ENCODE assay signal across 8 cellular contexts in the genomic region with DNA sequence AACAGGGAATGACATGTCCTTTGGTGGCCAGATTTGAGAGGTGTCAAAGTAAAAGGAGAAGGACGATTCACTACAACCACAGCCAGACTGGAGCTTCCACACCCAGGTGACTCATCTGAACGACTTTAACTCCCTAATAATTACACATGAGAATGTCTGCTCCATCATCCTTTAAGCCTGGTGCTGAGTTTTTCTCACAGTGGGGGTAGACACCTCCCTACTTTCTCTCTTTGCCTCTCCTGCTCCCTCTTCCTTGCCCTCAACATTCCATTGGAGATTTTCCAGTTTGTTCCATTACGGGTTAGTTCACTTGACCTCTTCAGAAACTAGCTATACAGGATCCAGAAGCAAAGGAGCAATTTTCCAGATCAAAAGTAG.
DNase-seq lines count a peak whose midpoint lies in the region; ATAC-seq, FAIRE-seq and TF ChIP-seq lines count a peak whose summit lies in the region.

No MANE protein-coding gene starts in this region.

- H3K27me3 ChIP-seq in HepG2 (ENCODE audit: control insufficient read depth in 1 of 2, insufficient read depth in 2 of 2, low read length in 2 of 2) (no peaks in the 10 kb centered on the region), right lobe of liver (no peaks in the 10 kb centered on the region), K562 (ENCODE audit: control insufficient read depth in 2 of 2, insufficient read depth in 2 of 2, low read length in 2 of 2) (no peaks in the 10 kb centered on the region), mesenchymal stem cell (ENCODE audit: control insufficient read depth in 1 of 2, insufficient read depth in 1 of 2, low read length in 2 of 2) (peaks cover 0 to 3% of the 10 kb centered on the region in 2 experiments), aorta (ENCODE audit: control insufficient read depth in 1 of 2, insufficient read depth in 2 of 2, low read length in 1 of 2) (no peaks in the 10 kb centered on the region)

- H2AFZ ChIP-seq in HepG2 (ENCODE audit: low read length) (no peak overlapping the region), K562 (ENCODE audit: low read depth, low read length) (no peak overlapping the region), mesenchymal stem cell (ENCODE audit: low read depth, low read length) (no peak overlapping the region)

- H4K8ac ChIP-seq in mesenchymal stem cell (ENCODE audit: low read length), result no peak overlapping the region

- no peak overlapping the region for H3K18ac ChIP-seq in mesenchymal stem cell (ENCODE audit: low read depth in 1 of 2, low read length in 2 of 2)

- H3K23ac ChIP-seq in mesenchymal stem cell (ENCODE audit: low read length in 2 of 2), result no peak overlapping the region

- in situ Hi-C loops in HepG2 (cut with HindIII; ENCODE audit: extremely low pct_ligation_motif_present, low pct_unique_long_range_greater_than_20kb) (no loop called here), K562 (cut with MboI) (no loop called here)

- no peak overlapping the region for H3K4me3 ChIP-seq in HepG2 (replicated peaks in 1 of 3; ENCODE audit: insufficient read depth in 1 of 3, low read depth in 2 of 3, low read length in 3 of 3)
- H3K4me3 ChIP-seq in right lobe of liver, result no peak overlapping the region
- H3K4me3 ChIP-seq in K562, result no peak overlapping the region
- no peak overlapping the region for H3K4me3 ChIP-seq in mesenchymal stem cell (ENCODE audit: insufficient read depth in 1 of 2, low read depth in 1 of 2, low read length in 2 of 2)
- H3K4me3 ChIP-seq in aorta (ENCODE audit: low read length in 2 of 2), result no peak overlapping the region

- no peak overlapping the region for H3K4me3 Mint-ChIP-seq in WTC11

- no peak overlapping the region for H3K9ac ChIP-seq in HepG2 (ENCODE audit: insufficient read depth, low read depth, low read length)
- peak overlapping the region in 1 of 2 experiments; percentile 6; a peak in 1 of 4 replicates for H3K9ac ChIP-seq in K562 (ENCODE audit: insufficient read depth in 1 of 2, low read depth in 2 of 2, low read length in 2 of 2)
- no peak overlapping the region for H3K9ac ChIP-seq in mesenchymal stem cell (ENCODE audit: low read length)

- no peak overlapping the region for H2AK5ac ChIP-seq in mesenchymal stem cell (ENCODE audit: low read length, severe bottlenecking)

- H4K91ac ChIP-seq in mesenchymal stem cell (ENCODE audit: low read length), result no peak overlapping the region

- H3K79me1 ChIP-seq in mesenchymal stem cell (replicated peaks; ENCODE audit: low read length, poor library complexity, severe bottlenecking), result no peaks in the 10 kb centered on the region

- H3K27ac ChIP-seq in HepG2 (ENCODE audit: extremely low read length, insufficient read depth, low read length) (no peak overlapping the region), right lobe of liver (peak overlapping the region in 1 of 3 donors; percentile 65), K562 (ENCODE audit: extremely low read depth, low read depth, low read length) (peak overlapping the region; percentile 62), mesenchymal stem cell (ENCODE audit: low read length, poor library complexity, severe bottlenecking) (peak overlapping the region; percentile 88), aorta (ENCODE audit: low read depth in 1 of 2, low read length in 2 of 2) (peak overlapping the region; percentile 26 to 58)

- H3K27me3 Mint-ChIP-seq in WTC11 (ENCODE audit: low read depth), result no peaks in the 10 kb centered on the region

- TF ChIP-seq POLR2A in HepG2 (IDR thresholded peaks at IDR 0.05; ENCODE audit: insufficient read depth in 1 of 2, low read depth in 2 of 2, low read length in 2 of 2) (no peak), right lobe of liver (IDR thresholded peaks at IDR 0.05) (no peak), K562 (conservative IDR thresholded peaks at IDR 0.05) (no peak)

- POLR2A ChIA-PET in HepG2 (lab: Yijun Ruan, JAX), result no interaction called here
- POLR2A ChIA-PET in K562 (lab: Yijun Ruan, JAX), result interaction anchor here (0.6 to 5.8 kb wide), 16 partner anchors 8 to 1680 kb away, joined by 3 to 61 read pairs (median 3); no protein-coding TSS in a partner anchor
- POLR2A ChIA-PET in WTC11 (lab: Charles Lee), result no interaction called here

- H3K9me3 Mint-ChIP-seq in WTC11, result no peaks in the 10 kb centered on the region

- H3K79me2 ChIP-seq in HepG2 (ENCODE audit: insufficient read depth, low read length), result no peaks in the 10 kb centered on the region
- H3K79me2 ChIP-seq in K562 (ENCODE audit: control insufficient read depth, insufficient read depth, low read length), result peaks cover 66% of the 10 kb centered on the region

- H3K36me3 ChIP-seq in HepG2 (replicated peaks in 1 of 2; ENCODE audit: control insufficient read depth in 1 of 2, insufficient read depth in 2 of 2, low read length in 2 of 2) (peaks cover 0 to 7% of the 10 kb centered on the region in 2 experiments; a peak in 1 of 5 replicates), right lobe of liver (no peaks in the 10 kb centered on the region), K562 (ENCODE audit: control insufficient read depth, insufficient read depth, low read length) (peaks cover 89% of the 10 kb centered on the region), mesenchymal stem cell (ENCODE audit: control insufficient read depth in 1 of 2, insufficient read depth in 2 of 2, low read depth in 1 of 2, low read length in 2 of 2) (no peaks in the 10 kb centered on the region), aorta (ENCODE audit: control insufficient read depth in 1 of 2, insufficient read depth in 2 of 2, low read length in 1 of 2) (peaks cover 0 to 2% of the 10 kb centered on the region in 2 donors)

- TF ChIP-seq CTCF in HepG2 (CRISPR knock-in tag; IDR thresholded peaks at IDR 0.05) (no peak), right lobe of liver (IDR thresholded peaks at IDR 0.05) (no peak), K562 (IDR thresholded peaks at IDR 0.05 in 2 of 3, conservative IDR thresholded peaks at IDR 0.05 in 1 of 3; ENCODE audit: insufficient read depth in 2 of 3, low read depth in 1 of 3, low read length in 3 of 3) (no peak), WTC11 (IDR thresholded peaks at IDR 0.05) (no peak)

- H3K14ac ChIP-seq in mesenchymal stem cell (ENCODE audit: low read length in 2 of 2), result no peak overlapping the region

- FAIRE-seq in HepG2 (lab: Jason Lieb, UNC), result no peak
- FAIRE-seq in K562 (lab: Jason Lieb, UNC), result peak; percentile 52

- H3K4me1 ChIP-seq in HepG2 (ENCODE audit: insufficient read depth, low read length) (peaks cover 25% of the 10 kb centered on the region), right lobe of liver (peaks cover 0 to 24% (median 0%) of the 10 kb centered on the region in 4 donors), K562 (replicated peaks in 1 of 2; ENCODE audit: control insufficient read depth in 2 of 2, insufficient read depth in 2 of 2, low read length in 2 of 2) (peaks cover 45 to 89% of the 10 kb centered on the region in 2 experiments), mesenchymal stem cell (ENCODE audit: control insufficient read depth, insufficient read depth, low read depth, low read length) (peaks cover 39% of the 10 kb centered on the region), aorta (ENCODE audit: control insufficient read depth in 1 of 2, insufficient read depth in 2 of 2, low read length in 2 of 2) (peaks cover 2 to 6% of the 10 kb centered on the region in 2 donors)

- 60% methylated on average over 3 of the region's 3 CpGs for WGBS in HepG2 (ENCODE audit: low lambda C conversion rate)
- WGBS in right lobe of liver (ENCODE audit: insufficient coverage, low coverage, low lambda C conversion rate, missing lambda C conversion rate), result 30% methylated on average over 3 of the region's 3 CpGs
- 21% methylated on average over 3 of the region's 3 CpGs for WGBS in K562 (ENCODE audit: insufficient coverage, low coverage, missing lambda C conversion rate)
- WGBS in mesenchymal stem cell, result 2% methylated on average over 2 of the region's 3 CpGs
- WGBS in aorta, 2 donors, result 8 to 13% methylated on average over 3 of the region's 3 CpGs

- DNase-seq in HepG2 (ENCODE audit: low spot score), result peak; percentile 3
- DNase-seq in right lobe of liver, result no peak
- peak; percentile 63 to 69 (median 66) for DNase-seq in K562 (ENCODE audit: extremely low read depth in 1 of 4, low spot score in 3 of 4)
- DNase-seq in mesenchymal stem cell, result peak; percentile 83
- DNase-seq in aorta, result no peak
- no peak for DNase-seq in WTC11 (ENCODE audit: low spot score)

- H3K9me3 ChIP-seq in HepG2 (ENCODE audit: low read length) (no peaks in the 10 kb centered on the region), right lobe of liver (no peaks in the 10 kb centered on the region), K562 (replicated peaks; ENCODE audit: control insufficient read depth, insufficient read depth, low read depth, low read length) (no peaks in the 10 kb centered on the region), mesenchymal stem cell (ENCODE audit: control insufficient read depth, low read length) (no peaks in the 10 kb centered on the region), aorta (ENCODE audit: control insufficient read depth, low read length) (no peaks in the 10 kb centered on the region)

- TF ChIP-seq RAD21 in HepG2 (CRISPR knock-in tag; IDR thresholded peaks at IDR 0.05), result no peak
- TF ChIP-seq RAD21 in K562 (CRISPR knock-in tag; conservative IDR thresholded peaks at IDR 0.05 in 1 of 2, IDR thresholded peaks at IDR 0.05 in 1 of 2), result no peak

- CTCF ChIA-PET in HepG2 (lab: Yijun Ruan, JAX; ENCODE audit: low intra/inter-chr PET ratio, low total read pairs), result no interaction called here
- CTCF ChIA-PET in K562 (lab: Yijun Ruan, JAX; ENCODE audit: low intra/inter-chr PET ratio), result interaction anchor here (0.5 kb wide), 1 partner anchor 116 kb away, joined by 5 read pairs; no protein-coding TSS in a partner anchor
- CTCF ChIA-PET in WTC11 (lab: Charles Lee), result interaction anchor here (1.2 to 1.6 kb wide), 3 partner anchors 104 to 151 kb away, joined by 3 to 6 read pairs (median 5); no protein-coding TSS in a partner anchor

- no TSS peak for BruUV-seq in HepG2 (replicated peaks; lab: Mats Ljungman, UMichigan)
- BruUV-seq in K562 (replicated peaks; lab: Mats Ljungman, UMichigan), result no TSS peak

- H2BK120ac ChIP-seq in mesenchymal stem cell (ENCODE audit: low read depth, low read length), result no peak overlapping the region

- no peak overlapping the region for H3K4ac ChIP-seq in mesenchymal stem cell (ENCODE audit: low read depth in 1 of 2, low read length in 2 of 2)

- H2BK15ac ChIP-seq in mesenchymal stem cell (ENCODE audit: low read depth, poor library complexity, severe bottlenecking), result no peak overlapping the region

- no peaks in the 10 kb centered on the region for H3K36me3 Mint-ChIP-seq in WTC11

- H2BK12ac ChIP-seq in mesenchymal stem cell (ENCODE audit: low read length in 2 of 2), result no peak overlapping the region

- H2BK5ac ChIP-seq in mesenchymal stem cell (ENCODE audit: low read depth, low read length, poor library complexity, severe bottlenecking), result no peak overlapping the region

- no peak; the same call in 2 of the 3 replicates for ATAC-seq in HepG2
- ATAC-seq in right lobe of liver, result no peak
- ATAC-seq in K562, result peak; percentile 34
- ATAC-seq in aorta (ENCODE audit: low FRiP score), result no peak
- no peak for ATAC-seq in HG03442 (IDR thresholded peaks at IDR 0.05; ENCODE audit: unreplicated experiment)
- no peak for ATAC-seq in GM21528 (IDR thresholded peaks at IDR 0.05; ENCODE audit: low FRiP score, unreplicated experiment)
- no peak for ATAC-seq in WTC11

- H3K4me1 Mint-ChIP-seq in WTC11, result peaks cover 16% of the 10 kb centered on the region

- H3K4me2 ChIP-seq in HepG2 (ENCODE audit: low read depth, low read length), result no peak overlapping the region
- H3K4me2 ChIP-seq in K562 (ENCODE audit: insufficient read depth, low read length), result peak overlapping the region; percentile 64; the same call in 1 of the 2 replicates
- no peak overlapping the region for H3K4me2 ChIP-seq in mesenchymal stem cell (ENCODE audit: low read length, poor library complexity, severe bottlenecking)

- H3K27ac Mint-ChIP-seq in WTC11, result no peak overlapping the region; the same call in 1 of the 2 replicates

- H4K20me1 ChIP-seq in HepG2 (ENCODE audit: insufficient read depth, low read length), result no peaks in the 10 kb centered on the region
- H4K20me1 ChIP-seq in K562 (replicated peaks; ENCODE audit: control insufficient read depth, insufficient read depth, low read length), result no peaks in the 10 kb centered on the region

- H3K9me1 ChIP-seq in K562 (ENCODE audit: control insufficient read depth, insufficient read depth, low read length), result peaks cover 9% of the 10 kb centered on the region

- TF ChIP-seq EP300 in HepG2 (IDR thresholded peaks at IDR 0.05; ENCODE audit: low read depth in 2 of 2, low read length in 2 of 2), result no peak
- TF ChIP-seq EP300 in HepG2 (CRISPR knock-in tag; IDR thresholded peaks at IDR 0.05; ENCODE audit: borderline replicate concordance), result no peak
- no peak for TF ChIP-seq EP300 in K562 (IDR thresholded peaks at IDR 0.05; ENCODE audit: low read length)

- intact Hi-C loops in HepG2 (cut with micrococcal nuclease; ENCODE audit: unreplicated experiment), result no loop called here
- intact Hi-C loops in right lobe of liver (cut with DNase I), result no loop called here
- intact Hi-C loops in K562 (cut with micrococcal nuclease), result loop anchor here (5.0 kb wide), 2 partner anchors 103 to 232 kb away; no protein-coding TSS in a partner anchor
- intact Hi-C loops in aorta (cut with DNase I), result loop anchor here (5.0 kb wide), 2 partner anchors 152 to 202 kb away; a partner anchor contains a TSS

Comparison
In these comparisons a context has a peak if more than half of its experiments do, and no peak if none do; other contexts are left out.
1. DNase-seq: peak in HepG2 (single experiment), K562 (4 of 4) and mesenchymal stem cell (single experiment); none in right lobe of liver (0 of 3), aorta (0 of 2) and WTC11 (single experiment).
2. intact Hi-C loops: an anchor here in K562 (5.0 kb wide) and aorta (5.0 kb wide); none called in HepG2 and right lobe of liver.